ENCODE assay signal across 12 cellular contexts in the genomic region with DNA sequence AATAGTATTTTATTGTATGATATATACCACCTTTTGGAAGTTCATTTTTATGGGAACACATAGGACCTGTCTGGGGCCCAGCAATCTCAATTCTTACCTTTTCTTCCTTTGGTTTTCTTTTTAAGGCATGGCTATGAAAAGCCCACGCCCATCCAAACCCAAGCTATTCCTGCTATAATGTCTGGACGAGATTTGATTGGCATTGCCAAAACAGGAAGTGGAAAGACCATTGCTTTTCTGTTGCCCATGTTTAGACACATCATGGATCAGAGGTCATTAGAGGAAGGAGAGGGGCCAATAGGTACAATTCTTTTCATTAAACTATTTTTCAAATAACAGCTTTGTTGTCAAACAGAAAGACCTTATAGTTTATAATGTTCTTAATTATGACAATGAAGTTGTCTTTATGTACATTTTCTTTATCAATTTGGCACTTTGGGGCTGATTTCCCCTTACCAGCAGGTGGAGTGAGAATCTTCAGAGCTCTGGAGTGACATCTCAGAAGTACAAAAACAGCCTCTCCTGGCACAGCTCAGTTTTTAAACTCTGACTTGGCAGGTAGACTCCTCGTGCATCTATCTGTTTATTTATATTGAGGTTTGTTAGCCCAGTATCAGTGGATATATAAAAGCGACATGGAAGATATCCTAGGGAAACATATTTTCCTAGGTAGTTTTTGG. TPM values are rescaled to one million over a fixed set of nuclear protein-coding genes. Genes with fewer than 3 reads are reported as not detected.
DNase-seq lines count a peak whose midpoint lies in the region; ATAC-seq and TF ChIP-seq lines count a peak whose summit lies in the region.
"Had no signal": no experiment of that assay in that cellular context is flagged by ENCODE, and none has a peak within 500 bp of the region (broad histone marks: within the 10 kb centered on the region; RNA-seq: fewer than 3 reads in every experiment).

No MANE protein-coding gene starts in this region.

- no peaks in the 10 kb centered on the region for H3K4me1 ChIP-seq in mammary epithelial cell (ENCODE audit: insufficient read depth, low read length)

- H3K27me3 Mint-ChIP-seq in MCF 10A (ENCODE audit: insufficient read depth, unreplicated experiment) = no peaks in the 10 kb centered on the region
- H3K27me3 Mint-ChIP-seq: activated CD8-positive, alpha-beta T cell treated with anti-CD3 and anti-CD28 coated beads for 36 hours had no signal

- H3K4me2 ChIP-seq in mammary epithelial cell (ENCODE audit: insufficient read depth, low read depth, low read length) = no peak overlapping the region

- POLR2A ChIA-PET in MCF 10A (lab: Yijun Ruan, JAX) = interaction anchor here (1.3 kb wide), 1 partner anchor 120 kb away, joined by 4 read pairs; a partner anchor contains a TSS

- H3K4me1 Mint-ChIP-seq in MCF 10A (ENCODE audit: insufficient read depth, unreplicated experiment) = no peaks in the 10 kb centered on the region

- TF ChIP-seq CTCF in MCF 10A (IDR thresholded peaks at IDR 0.05; ENCODE audit: unreplicated experiment) (no peak), mammary epithelial cell (conservative IDR thresholded peaks at IDR 0.05 in 1 of 2, IDR thresholded peaks at IDR 0.05 in 1 of 2; ENCODE audit: extremely low read depth in 1 of 2, insufficient read depth in 1 of 2, low read depth in 1 of 2, low read length in 2 of 2) (peak in 1 of 2 donors; percentile 29), fibroblast of pulmonary artery (IDR thresholded peaks at IDR 0.05; ENCODE audit: low read length, missing control alignments) (peak; percentile 26)

- H3K4me3 ChIP-seq in mammary epithelial cell (replicated peaks in 1 of 3; ENCODE audit: insufficient read depth in 1 of 3, low read depth in 2 of 3, low read length in 3 of 3) = no peak overlapping the region
- H3K4me3 ChIP-seq in fibroblast of pulmonary artery (replicated peaks; ENCODE audit: low read depth, low read length) = no peak overlapping the region
- H3K4me3 ChIP-seq: HAP-1 had no signal

- peak; percentile 20 for DNase-seq in MCF 10A (ENCODE audit: unreplicated experiment)
- DNase-seq in mammary epithelial cell = no peak
- DNase-seq in RPMI8226 = peak; percentile 4
- peak; percentile 9 for DNase-seq in fibroblast of pulmonary artery (ENCODE audit: low read depth)
- DNase-seq in NCI-H2171 (lab: John Stamatoyannopoulos, UW) = no peak
- DNase-seq in NCI-H1105 treated with DMSO at 0.1 percent for 48 hours (lab: John Stamatoyannopoulos, UW) = no peak
- no peak for DNase-seq in ureter (ENCODE audit: low spot score)
- DNase-seq: activated CD8-positive, alpha-beta T cell treated with anti-CD3 and anti-CD28 coated beads for 36 hours; amygdala; NCI-H2107 had no signal

- dilution Hi-C loops in mammary epithelial cell (cut with HindIII; ENCODE audit: low sequenced_read_pairs) = no loop called here

- no peak overlapping the region for H3K9ac ChIP-seq in mammary epithelial cell (ENCODE audit: insufficient read depth, low read length)

- CTCF ChIA-PET in MCF 10A (lab: Yijun Ruan, JAX) (interaction anchor here (0.7 to 0.9 kb wide), 3 partner anchors 11 to 123 kb away, joined by 3 to 4 read pairs (median 3); no protein-coding TSS in a partner anchor), mammary epithelial cell (lab: Charles Lee; ENCODE audit: low non-redundant PET) (no interaction called here)

- peaks cover 39% of the 10 kb centered on the region for H3K36me3 ChIP-seq in mammary epithelial cell (ENCODE audit: insufficient read depth, low read length)

- H2AFZ ChIP-seq in mammary epithelial cell (ENCODE audit: low read depth, low read length) = no peak overlapping the region

- in situ Hi-C loops in mammary epithelial cell (cut with MboI; ENCODE audit: low sequenced_read_pairs in 2 of 2) = no loop called here

- H3K9me3 Mint-ChIP-seq in MCF 10A (ENCODE audit: unreplicated experiment) = no peaks in the 10 kb centered on the region
- H3K9me3 Mint-ChIP-seq: activated CD8-positive, alpha-beta T cell treated with anti-CD3 and anti-CD28 coated beads for 36 hours had no signal

- H3K79me2 ChIP-seq in mammary epithelial cell (ENCODE audit: insufficient read depth, low read length) = peaks cover 7% of the 10 kb centered on the region

- H3K4me3 Mint-ChIP-seq in MCF 10A (ENCODE audit: unreplicated experiment) = no peak overlapping the region
- H3K4me3 Mint-ChIP-seq: activated CD8-positive, alpha-beta T cell treated with anti-CD3 and anti-CD28 coated beads for 36 hours had no signal

- H3K9me3 ChIP-seq in mammary epithelial cell (replicated peaks; ENCODE audit: insufficient read depth, low read length) = no peaks in the 10 kb centered on the region
- H3K9me3 ChIP-seq: HAP-1 had no signal

- WGBS in mammary epithelial cell (ENCODE audit: low coverage, missing lambda C conversion rate) = 50% methylated on average over 4 of the region's 4 CpGs

- no peak for ATAC-seq in HG03108 (IDR thresholded peaks at IDR 0.05; ENCODE audit: unreplicated experiment)
- ATAC-seq: activated CD8-positive, alpha-beta T cell treated with anti-CD3 and anti-CD28 coated beads for 36 hours had no signal

- H3K27ac ChIP-seq in mammary epithelial cell (ENCODE audit: insufficient read depth, low read depth, low read length) = no peak overlapping the region

- BruUV-seq in MCF 10A (replicated peaks; lab: Mats Ljungman, UMichigan) (no TSS peak), mammary epithelial cell (replicated peaks; lab: Mats Ljungman, UMichigan) (no TSS peak)

- peak overlapping the region; percentile 7 for H3K27ac Mint-ChIP-seq in MCF 10A (ENCODE audit: low read depth, unreplicated experiment)

- no peaks in the 10 kb centered on the region for H3K27me3 ChIP-seq in mammary epithelial cell (ENCODE audit: insufficient read depth, low read length)

- H3K36me3 Mint-ChIP-seq in MCF 10A (ENCODE audit: insufficient read depth, unreplicated experiment) = peaks cover 100% of the 10 kb centered on the region

- no peaks in the 10 kb centered on the region for H4K20me1 ChIP-seq in mammary epithelial cell (ENCODE audit: insufficient read depth, low read length)

- intact Hi-C loops in MCF 10A (cut with micrococcal nuclease) (no loop called here), mammary epithelial cell (cut with micrococcal nuclease) (loop anchor here (1.0 kb wide), 1 partner anchor 121 kb away; a partner anchor contains a TSS)

RNA-seq across cellular contexts. Expression of a gene that starts 25.8 kb away (rescaled TPM):
- 57.7 and 77.0 TPM in 2 replicates for total RNA-seq in MCF 10A (2022)
- total RNA-seq in mammary epithelial cell = 10 to 100 TPM; 13.2 to 57.7 TPM
- 20.8 TPM for polyA plus RNA-seq in mammary epithelial cell
- 114 TPM for polyA minus RNA-seq in mammary epithelial cell
- total RNA-seq in ureter = 60.1 TPM

RNA-seq across cellular contexts. Expression of a gene that starts 46.0 kb away (rescaled TPM):
- 38.3 and 41.8 TPM in 2 replicates for total RNA-seq in MCF 10A (2022)
- 10 to 100 TPM; 21.6 to 25.0 TPM for total RNA-seq in mammary epithelial cell
- polyA plus RNA-seq in mammary epithelial cell = 12.4 TPM
- polyA minus RNA-seq in mammary epithelial cell = 1.5 TPM
- total RNA-seq in ureter = 19.8 TPM

Comparison
In these comparisons a context has a peak if more than half of its experiments do, and no peak if none do; other contexts are left out.
1. DNase-seq: peak in MCF 10A (single experiment), RPMI8226 (single experiment) and fibroblast of pulmonary artery (single experiment); none in mammary epithelial cell (single experiment), NCI-H2171 (single experiment), NCI-H1105 treated with DMSO at 0.1 percent for 48 hours (single experiment) and ureter (single experiment).